Comparison of ENCODE assay signal across 22 cellular contexts in genomic region chr16:9820481-9821246, GRCh38.
DNase-seq lines count a peak whose midpoint lies in the region; ATAC-seq and TF ChIP-seq lines count a peak whose summit lies in the region.
"Had no signal": no experiment of that assay in that cellular context is flagged by ENCODE, and none has a peak within 500 bp of the region (broad histone marks: within the 10 kb centered on the region; RNA-seq: fewer than 3 reads in every experiment).

No MANE protein-coding gene starts in this region.

- peaks cover 65% of the 10 kb centered on the region for H3K4me1 ChIP-seq in HUES48 (ENCODE audit: control insufficient read depth, insufficient read depth, low read length)
- peaks cover 54% of the 10 kb centered on the region for H3K4me1 ChIP-seq in iPS-20b (ENCODE audit: insufficient read depth, low read length)
- H3K4me1 ChIP-seq: uterus had no signal

- H3K4me3 Mint-ChIP-seq in natural killer cell: no peak overlapping the region
- H3K4me3 Mint-ChIP-seq: effector memory CD8-positive, alpha-beta T cell had no signal

- H3K4me3 ChIP-seq in HUES48 (ENCODE audit: low read depth, low read length): peak overlapping the region; percentile 15
- peak overlapping the region; percentile 12; the same call in 1 of the 2 replicates for H3K4me3 ChIP-seq in iPS-20b (ENCODE audit: low read length)
- H3K4me3 ChIP-seq: SK-N-MC, skin epidermis, uterus had no signal

- peaks cover 0 to 15% of the 10 kb centered on the region in 2 donors for H3K27me3 Mint-ChIP-seq in natural killer cell (ENCODE audit: low read depth in 2 of 2)
- H3K27me3 Mint-ChIP-seq: effector memory CD8-positive, alpha-beta T cell had no signal

- H3K27ac Mint-ChIP-seq in natural killer cell: no peak overlapping the region
- H3K27ac Mint-ChIP-seq: effector memory CD8-positive, alpha-beta T cell had no signal

- DNase-seq in cerebellar cortex (ENCODE audit: low spot score) (peak; percentile 22), putamen (ENCODE audit: low spot score) (peak; percentile 33), natural killer cell (no peak), NCI-H2171 (lab: John Stamatoyannopoulos, UW) (no peak)
- DNase-seq in activated CD8-positive, alpha-beta memory T cell treated with anti-CD3 and anti-CD28 coated beads, Interleukin-2, amount 50 U/mL, for 48 hours: no peak
- DNase-seq: activated CD4-positive, CD25-positive, alpha-beta regulatory T cell treated with anti-CD3 and anti-CD28 coated beads, Interleukin-2, amount 50 U/mL, for 72 hours; central memory CD4-positive, alpha-beta T cell; effector memory CD8-positive, alpha-beta T cell; Karpas-422; NCI-H1417; NCI-H2171 treated with DMSO at 0.1 percent for 48 hours; NCI-H774; stimulated activated CD4-positive, alpha-beta T cell treated with anti-CD3 and anti-CD28 coated beads, Interleukin-4, amount 100 ng/mL, for 1 hour; uterus had no signal

- H3K27me3 ChIP-seq in HUES48 (ENCODE audit: control insufficient read depth, insufficient read depth, low read length) (no peaks in the 10 kb centered on the region), iPS-20b (ENCODE audit: insufficient read depth, low read length) (peaks cover 21% of the 10 kb centered on the region; the same call in 1 of the 2 replicates)
- H3K27me3 ChIP-seq: uterus had no signal

- H3K9me3 ChIP-seq in HUES48 (ENCODE audit: control insufficient read depth, insufficient read depth, low read length) (no peaks in the 10 kb centered on the region), iPS-20b (ENCODE audit: insufficient read depth, low read depth, low read length) (no peaks in the 10 kb centered on the region)
- H3K9me3 ChIP-seq: uterus had no signal

- H3K36me3 ChIP-seq in HUES48 (ENCODE audit: control insufficient read depth, insufficient read depth, low read length) (no peaks in the 10 kb centered on the region), iPS-20b (ENCODE audit: insufficient read depth, low read depth, low read length) (no peaks in the 10 kb centered on the region)
- H3K36me3 ChIP-seq: uterus had no signal

- intact Hi-C loops in natural killer cell (cut with micrococcal nuclease): no loop called here

- TF ChIP-seq CTCF in natural killer cell (IDR thresholded peaks at IDR 0.05): no peak

- ATAC-seq in natural killer cell (no peak), HG02588 (IDR thresholded peaks at IDR 0.05; ENCODE audit: unreplicated experiment) (no peak)
- ATAC-seq: effector memory CD8-positive, alpha-beta T cell; HCT116; left lobe of liver; Panc1 had no signal

- H3K27ac ChIP-seq in HUES48 (ENCODE audit: low read depth, low read length) (peak overlapping the region; percentile 85), iPS-20b (ENCODE audit: low read length) (no peak overlapping the region)
- H3K27ac ChIP-seq: SK-N-MC, skin epidermis, uterus had no signal

- H3K4me1 Mint-ChIP-seq in natural killer cell: no peaks in the 10 kb centered on the region

- no peaks in the 10 kb centered on the region for H3K9me3 Mint-ChIP-seq in natural killer cell

- no peaks in the 10 kb centered on the region for H3K36me3 Mint-ChIP-seq in natural killer cell

- H3K9ac ChIP-seq in HUES48 (ENCODE audit: low read depth, low read length) (no peak overlapping the region), iPS-20b (ENCODE audit: low read depth, low read length) (peak overlapping the region; percentile 5; the same call in 1 of the 2 replicates)

Comparison
In these comparisons a context has a peak if more than half of its experiments do, and no peak if none do; other contexts are left out.
1. DNase-seq: peak in cerebellar cortex (single experiment) and putamen (single experiment); none in natural killer cell (single experiment), activated CD8-positive, alpha-beta memory T cell treated with anti-CD3 and anti-CD28 coated beads, Interleukin-2, amount 50 U/mL, for 48 hours (single experiment) and NCI-H2171 (single experiment).